Comparison of ENCODE assay signal across 1 cellular context in genomic region chr9:136922540-136922939, GRCh38.
TF ChIP-seq lines count a peak whose summit lies in the region.

No MANE protein-coding gene starts in this region.

TF ChIP-seq in WTC11, 78 proteins besides CTCF, POLR2A, EP300 and RAD21 (continued from another document):
- TF ChIP-seq, protein P1, sequence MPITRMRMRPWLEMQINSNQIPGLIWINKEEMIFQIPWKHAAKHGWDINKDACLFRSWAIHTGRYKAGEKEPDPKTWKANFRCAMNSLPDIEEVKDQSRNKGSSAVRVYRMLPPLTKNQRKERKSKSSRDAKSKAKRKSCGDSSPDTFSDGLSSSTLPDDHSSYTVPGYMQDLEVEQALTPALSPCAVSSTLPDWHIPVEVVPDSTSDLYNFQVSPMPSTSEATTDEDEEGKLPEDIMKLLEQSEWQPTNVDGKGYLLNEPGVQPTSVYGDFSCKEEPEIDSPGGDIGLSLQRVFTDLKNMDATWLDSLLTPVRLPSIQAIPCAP (CRISPR knock-in tag; IDR thresholded peaks at IDR 0.05): no peak
- no peak for TF ChIP-seq NFE2L1 (CRISPR knock-in tag; IDR thresholded peaks at IDR 0.05)
- TF ChIP-seq ZNF138 (CRISPR knock-in tag; conservative IDR thresholded peaks at IDR 0.05): no peak
- TF ChIP-seq MLX (CRISPR knock-in tag; IDR thresholded peaks at IDR 0.05): no peak
- TF ChIP-seq CREB1 (CRISPR knock-in tag; IDR thresholded peaks at IDR 0.05): no peak
- TF ChIP-seq, protein P2, sequence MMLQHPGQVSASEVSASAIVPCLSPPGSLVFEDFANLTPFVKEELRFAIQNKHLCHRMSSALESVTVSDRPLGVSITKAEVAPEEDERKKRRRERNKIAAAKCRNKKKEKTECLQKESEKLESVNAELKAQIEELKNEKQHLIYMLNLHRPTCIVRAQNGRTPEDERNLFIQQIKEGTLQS (CRISPR knock-in tag; conservative IDR thresholded peaks at IDR 0.05): no peak
- no peak for TF ChIP-seq ZNF317 (CRISPR knock-in tag; IDR thresholded peaks at IDR 0.05; ENCODE audit: borderline replicate concordance, low read depth)
- TF ChIP-seq ZNF671 (CRISPR knock-in tag; IDR thresholded peaks at IDR 0.05): no peak
- TF ChIP-seq, protein P3, sequence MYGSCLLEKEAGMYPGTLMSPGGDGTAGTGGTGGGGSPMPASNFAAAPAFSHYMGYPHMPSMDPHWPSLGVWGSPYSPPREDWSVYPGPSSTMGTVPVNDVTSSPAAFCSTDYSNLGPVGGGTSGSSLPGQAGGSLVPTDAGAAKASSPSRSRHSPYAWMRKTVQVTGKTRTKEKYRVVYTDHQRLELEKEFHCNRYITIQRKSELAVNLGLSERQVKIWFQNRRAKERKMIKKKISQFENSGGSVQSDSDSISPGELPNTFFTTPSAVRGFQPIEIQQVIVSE (CRISPR knock-in tag; IDR thresholded peaks at IDR 0.05; ENCODE audit: borderline replicate concordance): no peak
- no peak for TF ChIP-seq ZNF281 (CRISPR knock-in tag; IDR thresholded peaks at IDR 0.05)
- no peak for TF ChIP-seq CREM (CRISPR knock-in tag; IDR thresholded peaks at IDR 0.05)
- no peak for TF ChIP-seq GABPB1 (CRISPR knock-in tag; IDR thresholded peaks at IDR 0.05)
- TF ChIP-seq, protein P4, sequence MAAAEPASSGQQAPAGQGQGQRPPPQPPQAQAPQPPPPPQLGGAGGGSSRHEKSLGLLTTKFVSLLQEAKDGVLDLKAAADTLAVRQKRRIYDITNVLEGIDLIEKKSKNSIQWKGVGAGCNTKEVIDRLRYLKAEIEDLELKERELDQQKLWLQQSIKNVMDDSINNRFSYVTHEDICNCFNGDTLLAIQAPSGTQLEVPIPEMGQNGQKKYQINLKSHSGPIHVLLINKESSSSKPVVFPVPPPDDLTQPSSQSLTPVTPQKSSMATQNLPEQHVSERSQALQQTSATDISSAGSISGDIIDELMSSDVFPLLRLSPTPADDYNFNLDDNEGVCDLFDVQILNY (CRISPR knock-in tag; IDR thresholded peaks at IDR 0.05): no peak
